Comparison of ENCODE assay signal across 24 cellular contexts in the genomic region with DNA sequence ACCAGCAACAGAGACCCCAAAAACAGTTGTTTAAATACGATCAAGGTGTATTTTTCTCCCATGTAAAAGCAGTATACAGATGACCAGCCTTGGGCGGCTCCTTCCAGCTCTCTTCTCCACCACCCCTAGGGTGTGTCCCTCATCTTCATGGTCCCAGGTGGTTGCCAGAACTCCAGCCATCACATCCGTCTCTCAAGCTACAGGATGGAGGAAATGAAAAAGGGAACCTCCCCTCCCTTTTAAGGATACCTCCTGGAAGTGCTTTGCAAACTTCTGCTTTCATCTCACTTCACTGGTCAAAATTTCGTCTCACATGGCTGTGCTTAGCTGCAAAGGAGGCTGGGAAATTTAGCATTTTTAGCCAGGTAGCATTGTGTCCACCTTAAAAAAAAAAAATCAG. TPM values are rescaled to one million over a fixed set of nuclear protein-coding genes. Genes with fewer than 3 reads are reported as not detected.
"Had no signal": no experiment of that assay in that cellular context is flagged by ENCODE, and none has a peak within 500 bp of the region (broad histone marks: within the 10 kb centered on the region; RNA-seq: fewer than 3 reads in every experiment).

No MANE protein-coding gene starts in this region.

- H3K9me3 Mint-ChIP-seq: activated naive CD4-positive, alpha-beta T cell treated with anti-CD3 and anti-CD28 coated beads for 36 hours; central memory CD8-positive, alpha-beta T cell; T-helper 1 cell treated with Interleukin-12 subunit alpha and Interleukin-12 subunit beta and Interleukin-4 antibody, amounts not matched to agents 30 μg/mL and 1 μg/mL, for 36 hours had no signal

- H3K36me3 ChIP-seq: SJCRH30 had no signal

- H3K4me3 Mint-ChIP-seq: activated CD8-positive, alpha-beta T cell treated with anti-CD3 and anti-CD28 coated beads, Interleukin-2, amount 10 ng/mL, durations not matched to agents 7 days and 5 days; activated naive CD4-positive, alpha-beta T cell treated with anti-CD3 and anti-CD28 coated beads for 36 hours; activated naive CD8-positive, alpha-beta T cell; brain; central memory CD8-positive, alpha-beta T cell; T-helper 1 cell treated with Interleukin-12 subunit alpha and Interleukin-12 subunit beta and Interleukin-4 antibody, amounts not matched to agents 30 μg/mL and 1 μg/mL, for 36 hours; WTC11 had no signal

- H2AFZ ChIP-seq: PC-9 had no signal

- H3K36me3 Mint-ChIP-seq: activated naive CD8-positive, alpha-beta T cell; brain; IgD-negative memory B cell had no signal

- H3K27me3 ChIP-seq: SJCRH30 had no signal

- H3K27me3 Mint-ChIP-seq: activated naive CD8-positive, alpha-beta T cell; IgD-negative memory B cell had no signal

- H3K4me2 ChIP-seq: PC-9, SK-N-SH had no signal

- H3K4me1 Mint-ChIP-seq: central memory CD8-positive, alpha-beta T cell had no signal

- FAIRE-seq: astrocyte had no signal

- DNase-seq: activated CD4-positive, alpha-beta T cell treated with anti-CD3 and anti-CD28 coated beads for 48 hours; activated CD4-positive, alpha-beta T cell treated with anti-CD3 and anti-CD28 coated beads, Interleukin-2, amount 50 U/mL, for 4 hours; activated CD4-positive, CD25-positive, alpha-beta regulatory T cell treated with anti-CD3 and anti-CD28 coated beads, Interleukin-2, amount 50 U/mL, for 72 hours; activated CD8-positive, alpha-beta memory T cell treated with anti-CD3 and anti-CD28 coated beads, Interleukin-2, amount 50 U/mL, for 48 hours; activated CD8-positive, alpha-beta T cell treated with anti-CD3 and anti-CD28 coated beads, Interleukin-2, amount 10 ng/mL, durations not matched to agents 7 days and 5 days; activated effector memory CD4-positive, alpha-beta T cell treated with Interleukin-2 at 50 U/mL for 16 hours; activated naive CD4-positive, alpha-beta T cell treated with anti-CD3 and anti-CD28 coated beads for 36 hours; activated T-cell treated with anti-CD3 and anti-CD28 coated beads, Interleukin-2, amount 50 U/mL, for 1 hour; amygdala; NCI-H1930; NCI-H2171; NCI-H226; NCI-H526; PC-9; SJCRH30; SK-N-SH had no signal

- H3K27ac Mint-ChIP-seq: activated CD8-positive, alpha-beta T cell treated with anti-CD3 and anti-CD28 coated beads, Interleukin-2, amount 10 ng/mL, durations not matched to agents 7 days and 5 days; activated naive CD4-positive, alpha-beta T cell treated with anti-CD3 and anti-CD28 coated beads for 36 hours; activated naive CD8-positive, alpha-beta T cell; IgD-negative memory B cell; T-helper 1 cell treated with Interleukin-12 subunit alpha and Interleukin-12 subunit beta and Interleukin-4 antibody, amounts not matched to agents 30 μg/mL and 1 μg/mL, for 36 hours; WTC11 had no signal

- H3K27ac ChIP-seq: PC-9, SJCRH30 had no signal

- H3K9me3 ChIP-seq: SJCRH30, SK-N-SH had no signal

- H3K4me3 ChIP-seq: PC-9, SJCRH30 had no signal

- H3K4me1 ChIP-seq: SJCRH30 had no signal

- H3K9ac ChIP-seq: SK-N-SH had no signal

RNA-seq across cellular contexts. Expression of a gene that starts 59.3 kb away (rescaled TPM):
- total RNA-seq: astrocyte, NCI-H460, PC-9, SJCRH30 had no signal
- polyA plus RNA-seq: IgD-negative memory B cell, SK-N-SH had no signal
